ENCODE assay signal across 22 cellular contexts in the genomic region with DNA sequence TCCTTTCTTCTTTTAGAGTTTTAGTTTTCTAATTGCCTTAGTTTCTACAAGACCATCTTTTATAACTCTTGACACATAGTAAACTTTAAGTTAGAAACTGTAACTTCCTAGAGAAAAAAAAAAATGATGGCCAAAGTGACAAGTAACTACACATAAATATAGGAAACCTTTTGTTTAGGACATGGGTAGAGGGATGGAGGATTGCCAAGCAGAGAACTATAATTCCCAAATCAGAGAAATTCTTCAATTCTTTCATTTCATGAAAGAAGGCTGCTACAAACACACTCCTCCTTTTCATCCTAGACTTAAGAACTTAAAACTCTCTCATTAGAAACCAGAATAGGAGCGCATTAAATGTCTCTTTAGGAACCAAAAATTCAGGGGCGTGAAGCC.
DNase-seq lines count a peak whose midpoint lies in the region; ATAC-seq and TF ChIP-seq lines count a peak whose summit lies in the region.
"Had no signal": no experiment of that assay in that cellular context is flagged by ENCODE, and none has a peak within 500 bp of the region (broad histone marks: within the 10 kb centered on the region; RNA-seq: fewer than 3 reads in every experiment).

No MANE protein-coding gene starts in this region.

- 0 out of 2 replicates have a peak, but pooled peaks cover 3% of the 10 kb centered on the region for H3K36me3 ChIP-seq in ACC112 (ENCODE audit: insufficient read depth, low read length)
- no peaks in the 10 kb centered on the region for H3K36me3 ChIP-seq in CD4-positive, CD25-positive, alpha-beta regulatory T cell (ENCODE audit: control insufficient read depth, insufficient read depth, low read length)
- H3K36me3 ChIP-seq in RWPE2 (ENCODE audit: low read depth): 0 out of 2 replicates have a peak, but pooled peaks cover 3% of the 10 kb centered on the region
- H3K36me3 ChIP-seq in endodermal cell (ENCODE audit: control insufficient read depth, insufficient read depth, low read length): peaks cover 8% of the 10 kb centered on the region

- H3K9ac ChIP-seq in endodermal cell (ENCODE audit: extremely low read depth, low read length, poor library complexity, severe bottlenecking): no peak overlapping the region

- H3K9me3 Mint-ChIP-seq in CD4-positive, CD25-positive, alpha-beta regulatory T cell: peaks cover 0 to 3% (median 1%) of the 10 kb centered on the region in 7 donors
- H3K9me3 Mint-ChIP-seq in endodermal cell: no peaks in the 10 kb centered on the region

- TF ChIP-seq CTCF in RWPE2 (IDR thresholded peaks at IDR 0.05; ENCODE audit: poor library complexity, severe bottlenecking) (no peak), endodermal cell (conservative IDR thresholded peaks at IDR 0.05) (no peak)

- peaks cover 10% of the 10 kb centered on the region for H3K27me3 Mint-ChIP-seq in CD4-positive, CD25-positive, alpha-beta regulatory T cell
- no peaks in the 10 kb centered on the region for H3K27me3 Mint-ChIP-seq in endodermal cell (ENCODE audit: insufficient read depth)
- H3K27me3 Mint-ChIP-seq: activated naive CD8-positive, alpha-beta T cell treated with anti-CD3 and anti-CD28 coated beads for 36 hours had no signal

- H3K9me3 ChIP-seq in CD4-positive, CD25-positive, alpha-beta regulatory T cell (ENCODE audit: control insufficient read depth in 2 of 2, low read length in 2 of 2): no peaks in the 10 kb centered on the region
- H3K9me3 ChIP-seq in RWPE2 (ENCODE audit: severe bottlenecking): no peaks in the 10 kb centered on the region
- no peaks in the 10 kb centered on the region for H3K9me3 ChIP-seq in endodermal cell (ENCODE audit: control insufficient read depth, low read length)

- peak overlapping the region; percentile 94 for H3K27ac ChIP-seq in ACC112 (ENCODE audit: low read depth, low read length)
- H3K27ac ChIP-seq in CD4-positive, CD25-positive, alpha-beta regulatory T cell (ENCODE audit: insufficient read depth, low read length, poor library complexity, severe bottlenecking): no peak overlapping the region
- peak overlapping the region; percentile 90 for H3K27ac ChIP-seq in RWPE2 (ENCODE audit: poor library complexity, severe bottlenecking)
- H3K27ac ChIP-seq in endodermal cell (ENCODE audit: low read depth, low read length): no peak overlapping the region
- H3K27ac ChIP-seq: coronary artery, hepatocyte had no signal

- peaks cover 80% of the 10 kb centered on the region for H3K4me1 ChIP-seq in ACC112 (ENCODE audit: control insufficient read depth, insufficient read depth, low read length, unreplicated experiment)
- H3K4me1 ChIP-seq in CD4-positive, CD25-positive, alpha-beta regulatory T cell (ENCODE audit: control insufficient read depth, insufficient read depth, low read length, poor library complexity, severe bottlenecking): peaks cover 19% of the 10 kb centered on the region
- H3K4me1 ChIP-seq in RWPE2 (ENCODE audit: insufficient read depth, poor library complexity, severe bottlenecking): peaks cover 52% of the 10 kb centered on the region
- peaks cover 4% of the 10 kb centered on the region for H3K4me1 ChIP-seq in endodermal cell (ENCODE audit: control insufficient read depth, insufficient read depth, low read length)

- peaks cover 64% of the 10 kb centered on the region for H3K79me2 ChIP-seq in ACC112 (ENCODE audit: control insufficient read depth, insufficient read depth, low read length, unreplicated experiment)

- H3K4me1 Mint-ChIP-seq in CD4-positive, CD25-positive, alpha-beta regulatory T cell: peaks cover 14 to 26% (median 17%) of the 10 kb centered on the region in 4 donors
- peaks cover 27% of the 10 kb centered on the region for H3K4me1 Mint-ChIP-seq in endodermal cell

- peak overlapping the region; percentile 23 to 70 (median 27) for H3K27ac Mint-ChIP-seq in CD4-positive, CD25-positive, alpha-beta regulatory T cell
- no peak overlapping the region for H3K27ac Mint-ChIP-seq in endodermal cell
- H3K27ac Mint-ChIP-seq: activated naive CD8-positive, alpha-beta T cell treated with anti-CD3 and anti-CD28 coated beads for 36 hours; brain had no signal

- no peak overlapping the region for H3K4me3 Mint-ChIP-seq in CD4-positive, CD25-positive, alpha-beta regulatory T cell
- no peak overlapping the region for H3K4me3 Mint-ChIP-seq in endodermal cell
- H3K4me3 Mint-ChIP-seq: activated naive CD8-positive, alpha-beta T cell treated with anti-CD3 and anti-CD28 coated beads for 36 hours; brain; natural killer cell treated with Interleukin-12 subunit alpha and Interleukin-12 subunit beta and Interleukin-15 and Interleukin-18, amount 100 ng/mL, for 72 hours had no signal

- H3K27me3 ChIP-seq in ACC112 (ENCODE audit: insufficient read depth, low read length) (no peaks in the 10 kb centered on the region), RWPE2 (ENCODE audit: insufficient read depth, poor library complexity, severe bottlenecking) (no peaks in the 10 kb centered on the region), endodermal cell (ENCODE audit: control insufficient read depth, insufficient read depth, low read length, poor library complexity, severe bottlenecking) (no peaks in the 10 kb centered on the region)
- H3K27me3 ChIP-seq in CD4-positive, CD25-positive, alpha-beta regulatory T cell (ENCODE audit: control insufficient read depth, insufficient read depth, low read length): peaks cover 2% of the 10 kb centered on the region
- H3K27me3 ChIP-seq: hepatocyte had no signal

- H3K4me3 ChIP-seq in ACC112 (ENCODE audit: low read depth, low read length) (no peak overlapping the region), RWPE2 (ENCODE audit: severe bottlenecking) (no peak overlapping the region), endodermal cell (ENCODE audit: low read length) (no peak overlapping the region)
- no peak overlapping the region for H3K4me3 ChIP-seq in CD4-positive, CD25-positive, alpha-beta regulatory T cell (ENCODE audit: low read depth, low read length)
- H3K4me3 ChIP-seq: coronary artery, GM12878, hepatocyte had no signal

- H2AFZ ChIP-seq in ACC112 (ENCODE audit: low read length, unreplicated experiment): no peak overlapping the region
- H2AFZ ChIP-seq: hepatocyte had no signal

- no peaks in the 10 kb centered on the region for H3K36me3 Mint-ChIP-seq in CD4-positive, CD25-positive, alpha-beta regulatory T cell
- peaks cover 11% of the 10 kb centered on the region for H3K36me3 Mint-ChIP-seq in endodermal cell (ENCODE audit: low read depth)
- H3K36me3 Mint-ChIP-seq: brain; natural killer cell treated with Interleukin-12 subunit alpha and Interleukin-12 subunit beta and Interleukin-15 and Interleukin-18, amount 100 ng/mL, for 72 hours had no signal

- 97 to 100% methylated on average over 1 to 2 of the region's 2 CpGs for WGBS in endodermal cell (ENCODE audit: insufficient coverage in 1 of 2, insufficient read length in 1 of 2), 2 experiments

- no peak for DNase-seq in CD4-positive, CD25-positive, alpha-beta regulatory T cell
- DNase-seq in RWPE2 (ENCODE audit: low spot score) (no peak), foreskin melanocyte (peak; percentile 66), endodermal cell (no peak), NCI-H345 (lab: John Stamatoyannopoulos, UW) (no peak), SK-N-DZ (ENCODE audit: low spot score) (no peak)
- DNase-seq: activated naive CD8-positive, alpha-beta T cell treated with anti-CD3 and anti-CD28 coated beads for 36 hours; activated T-cell treated with anti-CD3 and anti-CD28 coated beads, Interleukin-2, amount 50 U/mL, for 1 hour; AML-193; DMS 273 treated with DMSO at 0.1 percent for 48 hours; GF-D8; kidney; NCI-H1417 treated with DMSO at 0.1 percent for 48 hours; NCI-H82 had no signal

- no peak for ATAC-seq in CD4-positive, CD25-positive, alpha-beta regulatory T cell (ENCODE audit: low read depth in 2 of 2)
- ATAC-seq in RWPE2 (ENCODE audit: low read depth): no peak
- no peak for ATAC-seq in HG02870 (IDR thresholded peaks at IDR 0.05; ENCODE audit: unreplicated experiment)
- ATAC-seq: GM12878; HepG2; natural killer cell treated with Interleukin-12 subunit alpha and Interleukin-12 subunit beta and Interleukin-15 and Interleukin-18, amount 100 ng/mL, for 72 hours had no signal

Comparison
In these comparisons a context has a peak if more than half of its experiments do, and no peak if none do; other contexts are left out.
1. H3K27ac ChIP-seq: peak in ACC112 (single experiment) and RWPE2 (single experiment); none in CD4-positive, CD25-positive, alpha-beta regulatory T cell (single experiment) and endodermal cell (single experiment).